ENCODE assay signal across 28 cellular contexts in genomic region chr7:154096-154835, GRCh38. TPM values are rescaled to one million over a fixed set of nuclear protein-coding genes. Genes with fewer than 3 reads are reported as not detected.
A peak's percentile ranks its signal among the peaks of the same experiment; 100 is the strongest.
DNase-seq lines count a peak whose midpoint lies in the region; ATAC-seq and TF ChIP-seq lines count a peak whose summit lies in the region.
"Had no signal": no experiment of that assay in that cellular context is flagged by ENCODE, and none has a peak within 500 bp of the region (broad histone marks: within the 10 kb centered on the region; RNA-seq: fewer than 3 reads in every experiment).

No MANE protein-coding gene starts in this region.

- CTCF ChIA-PET in IMR-90 (lab: Yijun Ruan, JAX), result no interaction called here

- H3K4me1 ChIP-seq in IMR-90 (ENCODE audit: control insufficient read depth, insufficient read depth, low read length), result peaks cover 15% of the 10 kb centered on the region
- peaks cover 18% of the 10 kb centered on the region for H3K4me1 ChIP-seq in lower lobe of right lung

- no peak overlapping the region for H3K18ac ChIP-seq in IMR-90 (ENCODE audit: low read depth, low read length)

- intact Hi-C loops in IMR-90 (cut with micrococcal nuclease) (no loop called here), lower lobe of right lung (cut with DNase I) (no loop called here)

- no peak overlapping the region for H3K27ac ChIP-seq in IMR-90 (ENCODE audit: insufficient read depth, low read length)
- H3K27ac ChIP-seq in caudate nucleus (ENCODE audit: low read depth, low read length), result peak overlapping the region; percentile 84
- no peak overlapping the region for H3K27ac ChIP-seq in lower lobe of right lung
- peak overlapping the region; percentile 84 for H3K27ac ChIP-seq in substantia nigra (ENCODE audit: low read depth, low read length, poor library complexity, severe bottlenecking)
- H3K27ac ChIP-seq: C4-2B, sigmoid colon, stomach had no signal

- H3K4ac ChIP-seq in IMR-90 (ENCODE audit: low read depth, low read length), result no peak overlapping the region

- TF ChIP-seq CTCF in IMR-90 (conservative IDR thresholded peaks at IDR 0.05; ENCODE audit: low read depth, low read length), result no peak
- no peak for TF ChIP-seq CTCF in lower lobe of right lung (IDR thresholded peaks at IDR 0.05)

- ATAC-seq in IMR-90 (ENCODE audit: low read depth) (no peak), lower lobe of right lung (no peak), HG03520 (IDR thresholded peaks at IDR 0.05; ENCODE audit: unreplicated experiment) (no peak)

- no peak overlapping the region for H2AK9ac ChIP-seq in IMR-90 (replicated peaks; ENCODE audit: low read depth, low read length, poor library complexity)

- POLR2A ChIA-PET in IMR-90 (lab: Charles Lee; ENCODE audit: unreplicated experiment), result no interaction called here

- no peak overlapping the region for H2AFZ ChIP-seq in IMR-90 (replicated peaks; ENCODE audit: low read length, poor library complexity)

- in situ Hi-C loops in IMR-90 (cut with MboI; ENCODE audit: low sequenced_read_pairs), result no loop called here

- H2AK5ac ChIP-seq in IMR-90 (ENCODE audit: low read depth, low read length), result no peak overlapping the region

- no peak for TF ChIP-seq POLR2A in IMR-90 (IDR thresholded peaks at IDR 0.05; ENCODE audit: low read depth, low read length)

- no peak overlapping the region for H2BK5ac ChIP-seq in IMR-90 (ENCODE audit: low read depth, low read length, poor library complexity, severe bottlenecking)

- no peak overlapping the region for H4K8ac ChIP-seq in IMR-90 (ENCODE audit: low read depth in 2 of 2, low read length in 2 of 2)

- H2BK120ac ChIP-seq in IMR-90 (ENCODE audit: low read depth, low read length), result no peak overlapping the region

- H4K5ac ChIP-seq in IMR-90 (ENCODE audit: low read depth, low read length), result no peak overlapping the region

- no peaks in the 10 kb centered on the region for H4K20me1 ChIP-seq in IMR-90 (ENCODE audit: insufficient read depth, low read length)

- H3K79me1 ChIP-seq in IMR-90 (ENCODE audit: low read depth in 1 of 2, low read length in 2 of 2), result peaks cover 0 to 6% of the 10 kb centered on the region in 2 experiments; a peak in 2 of 4 replicates

- no TSS peak for BruUV-seq in IMR-90 (replicated peaks; lab: Mats Ljungman, UMichigan)

- no peak overlapping the region for H3K23ac ChIP-seq in IMR-90 (ENCODE audit: low read depth, low read length)

- H4K91ac ChIP-seq in IMR-90 (ENCODE audit: insufficient read depth, low read depth, low read length), result peak overlapping the region; percentile 14; the same call in 1 of the 2 replicates

- dilution Hi-C loops in IMR-90 (cut with HindIII; ENCODE audit: low sequenced_read_pairs, unreplicated experiment), result no loop called here

- H3K9me3 ChIP-seq in IMR-90 (ENCODE audit: control insufficient read depth, insufficient read depth, low read length) (no peaks in the 10 kb centered on the region), lower lobe of right lung (no peaks in the 10 kb centered on the region)
- H3K9me3 ChIP-seq: esophagus muscularis mucosa, HAP-1, sigmoid colon, stomach had no signal

- H2BK15ac ChIP-seq in IMR-90 (ENCODE audit: low read depth, low read length), result no peak overlapping the region; the same call in 2 of the 3 replicates

- H3K36me3 ChIP-seq in IMR-90 (ENCODE audit: control insufficient read depth, insufficient read depth, low read length) (no peaks in the 10 kb centered on the region), lower lobe of right lung (no peaks in the 10 kb centered on the region)
- H3K36me3 ChIP-seq: esophagus muscularis mucosa, HAP-1, sigmoid colon, stomach had no signal

- peaks cover 5% of the 10 kb centered on the region for H3K9me1 ChIP-seq in IMR-90 (ENCODE audit: insufficient read depth, low read length)

- H3K27me3 ChIP-seq in IMR-90 (ENCODE audit: control insufficient read depth, insufficient read depth, low read length), result peaks cover 7% of the 10 kb centered on the region; the same call in 1 of the 2 replicates
- H3K27me3 ChIP-seq in lower lobe of right lung (ENCODE audit: low read depth), result no peaks in the 10 kb centered on the region
- H3K27me3 ChIP-seq: esophagus muscularis mucosa, sigmoid colon, stomach had no signal

- H3K9ac ChIP-seq in IMR-90 (ENCODE audit: low read depth, low read length), result no peak overlapping the region

- no peak overlapping the region for H3K4me2 ChIP-seq in IMR-90 (ENCODE audit: low read depth, low read length)

- H3K14ac ChIP-seq in IMR-90 (replicated peaks; ENCODE audit: low read depth, low read length), result no peak overlapping the region

- WGBS in IMR-90 (ENCODE audit: extremely low coverage in 2 of 2, insufficient read length in 1 of 2), 2 experiments, result 90% methylated on average over 10 of the region's 20 CpGs; no CpG with 5 or more reads in 1 of the 2 experiments

- no peak overlapping the region for H2BK20ac ChIP-seq in IMR-90 (ENCODE audit: low read depth, low read length)

- H3K4me3 ChIP-seq in IMR-90 (ENCODE audit: insufficient read depth, low read depth, low read length) (no peak overlapping the region), lower lobe of right lung (no peak overlapping the region)
- H3K4me3 ChIP-seq: esophagus muscularis mucosa, HAP-1, sigmoid colon, stomach had no signal

- DNase-seq in IMR-90 (no peak), caudate nucleus (lab: John Stamatoyannopoulos, UW) (peak in 5 of 61 donors; percentile 10 to 50 (median 16)), lower lobe of right lung (peak; percentile 45), substantia nigra (lab: John Stamatoyannopoulos, UW) (peak in 5 of 49 donors; percentile 23 to 42 (median 27)), NCI-H524 treated with DMSO at 0.1 percent for 48 hours (lab: John Stamatoyannopoulos, UW) (no peak), NCI-H187 treated with DMSO at 0.1 percent for 48 hours (lab: John Stamatoyannopoulos, UW) (no peak), NCI-H748 treated with DMSO at 0.1 percent for 48 hours (lab: John Stamatoyannopoulos, UW) (no peak)
- DNase-seq: activated CD4-positive, CD25-positive, alpha-beta regulatory T cell; activated gamma-delta T cell; activated naive CD8-positive, alpha-beta T cell treated with anti-CD3 and anti-CD28 coated beads, Interleukin-2, amount 10 ng/mL, durations not matched to agents 7 days and 5 days; activated T-cell treated with anti-CD3 and anti-CD28 coated beads, Interleukin-2, amount 50 U/mL, for 24 hours; DMS79 treated with DMSO at 0.1 percent for 48 hours; foreskin fibroblast; GF-D8; left colon; mesendoderm; NCI-H1436; NCI-H2081 treated with DMSO at 0.1 percent for 48 hours; NCI-H226; sigmoid colon; stimulated activated CD4-positive, alpha-beta T cell treated with anti-CD3 and anti-CD28 coated beads, Interleukin-4, amount 100 ng/mL, for 1 hour; stomach; trophoblast cell had no signal

- no peak for TF ChIP-seq RAD21 in IMR-90 (IDR thresholded peaks at IDR 0.05; ENCODE audit: low read length)

- no peak overlapping the region for H3K56ac ChIP-seq in IMR-90 (ENCODE audit: extremely low read depth, insufficient read depth, low read length)

TF ChIP-seq in IMR-90, 13 proteins besides CTCF, POLR2A, EP300 and RAD21:
- TF ChIP-seq MAZ (IDR thresholded peaks at IDR 0.05; ENCODE audit: borderline replicate concordance, low read depth, low read length) (no peak), MXI1 (IDR thresholded peaks at IDR 0.05; ENCODE audit: borderline replicate concordance, low read depth, low read length) (no peak), RFX5 (IDR thresholded peaks at IDR 0.05; ENCODE audit: low read depth, low read length) (no peak), FOS (IDR thresholded peaks at IDR 0.05; ENCODE audit: low read depth, low read length) (no peak), BHLHE40 (IDR thresholded peaks at IDR 0.05; ENCODE audit: low read depth, low read length) (no peak), CEBPB (IDR thresholded peaks at IDR 0.05; ENCODE audit: low read depth, low read length) (no peak), USF2 (IDR thresholded peaks at IDR 0.05; ENCODE audit: low read depth, low read length) (no peak)

RNA-seq across cellular contexts. Expression of gene FAM20C, which starts 38.1 kb away (rescaled TPM):
- 7.7 and 8.9 TPM in 2 replicates for total RNA-seq in IMR-90 (2012; rRNA removed)
- polyA plus RNA-seq in IMR-90 (2012; rRNA removed), result 36.6 and 38.2 TPM in 2 replicates
- polyA plus RNA-seq in IMR-90 (2012; cell fraction: cytosol; rRNA removed), result 36.5 and 56.4 TPM in 2 replicates
- polyA plus RNA-seq in IMR-90 (2012; cell fraction: nucleus; rRNA removed; ENCODE audit: low replicate concordance), result 38.9 and 55.0 TPM in 2 replicates
- 42.9 TPM for total RNA-seq in lower lobe of right lung
- total RNA-seq: SK-MEL-5 had no signal

Comparison
In these comparisons a context has a peak if more than half of its experiments do, and no peak if none do; other contexts are left out.
1. H3K27ac ChIP-seq: peak in caudate nucleus (single experiment) and substantia nigra (single experiment); none in IMR-90 (single experiment) and lower lobe of right lung (single experiment).